ENCODE assay signal across 34 cellular contexts in genomic region chr11:71404209-71404608, GRCh38.
"Had no signal": no experiment of that assay in that cellular context is flagged by ENCODE, and none has a peak within 500 bp of the region (broad histone marks: within the 10 kb centered on the region; RNA-seq: fewer than 3 reads in every experiment).

No MANE protein-coding gene starts in this region.

- DNase-seq: Karpas-422, Kasumi-1, MG63, MM.1S, MV-4-11, NCI-H1048, NCI-H1092, NCI-H1092 treated with DMSO at 0.1 percent for 48 hours, NCI-H1105, NCI-H1105 treated with DMSO at 0.1 percent for 48 hours, NCI-H1417, NCI-H1417 treated with DMSO at 0.1 percent for 48 hours, NCI-H1436, NCI-H1436 treated with DMSO at 0.1 percent for 48 hours, NCI-H146, NCI-H1694, NCI-H1694 treated with DMSO at 0.1 percent for 48 hours, NCI-H187, NCI-H187 treated with DMSO at 0.1 percent for 48 hours, NCI-H1930, NCI-H2029, NCI-H2029 treated with DMSO at 0.1 percent for 48 hours, NCI-H2081, NCI-H2081 treated with DMSO at 0.1 percent for 48 hours, NCI-H2107, NCI-H2171, NCI-H2171 treated with DMSO at 0.1 percent for 48 hours, NCI-H2227 treated with DMSO at 0.1 percent for 48 hours, NCI-H226, NCI-H345, NCI-H446, NCI-H446 treated with DMSO at 0.1 percent for 48 hours, NCI-H510A, NCI-H510A treated with DMSO at 0.1 percent for 48 hours had no signal

- H3K4me3 ChIP-seq: MG63 had no signal

- H3K36me3 ChIP-seq: MG63 had no signal

- H3K27me3 ChIP-seq: MG63 had no signal

- H3K9me3 ChIP-seq: MG63 had no signal
